In the genomic region with DNA sequence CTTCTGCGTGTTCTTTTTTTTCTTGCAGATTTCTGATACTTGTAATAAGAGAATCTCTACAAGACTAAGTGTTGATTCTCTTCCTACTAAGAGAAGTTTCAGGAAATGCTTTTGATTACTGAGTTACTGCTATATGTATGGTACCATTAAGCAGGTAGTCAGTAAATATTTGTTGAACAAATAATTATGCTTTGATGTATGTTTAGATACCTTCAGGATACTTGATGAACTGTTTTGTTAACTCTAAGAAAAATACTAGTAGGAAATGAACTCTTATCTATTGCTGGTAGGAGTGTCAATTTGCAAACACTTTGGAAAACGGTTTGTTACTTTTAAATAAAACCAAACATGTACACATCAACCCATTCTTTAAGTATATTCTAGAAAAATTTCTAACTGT, we compare ENCODE assay signal across 1 cellular context.
TF ChIP-seq lines count a peak whose summit lies in the region.

No MANE protein-coding gene starts in this region.

TF ChIP-seq in HepG2, 621 proteins besides CTCF, POLR2A, EP300 and RAD21 (continued from another document):
- TF ChIP-seq JUND (CRISPR knock-in tag; IDR thresholded peaks at IDR 0.05) (no peak), ELF3 (CRISPR knock-in tag; IDR thresholded peaks at IDR 0.05) (peak; percentile 87), ARID3A (IDR thresholded peaks at IDR 0.05; ENCODE audit: low read depth, low read length) (0 out of 2 replicates have a peak, but pooled peaks have one; percentile 15), ZNF710 (CRISPR knock-in tag; IDR thresholded peaks at IDR 0.05; ENCODE audit: borderline replicate concordance) (no peak), FOXA1 (IDR thresholded peaks at IDR 0.05) (peak; percentile 67), FOXA1 (CRISPR knock-in tag; IDR thresholded peaks at IDR 0.05) (peak; percentile 67), HHEX (CRISPR knock-in tag; IDR thresholded peaks at IDR 0.05) (peak; percentile 89), SOX13 (IDR thresholded peaks at IDR 0.05) (no peak), SOX13 (CRISPR knock-in tag; conservative IDR thresholded peaks at IDR 0.05 in 1 of 2, IDR thresholded peaks at IDR 0.05 in 1 of 2) (peak in 1 of 2 experiments; percentile 66; a peak in 2 of 4 replicates), KMT2B (CRISPR knock-in tag; IDR thresholded peaks at IDR 0.05) (no peak), ZNF781 (CRISPR knock-in tag; IDR thresholded peaks at IDR 0.05; ENCODE audit: borderline replicate concordance, not compliant biosample characterization) (no peak), PRMT3 (CRISPR knock-in tag; IDR thresholded peaks at IDR 0.05; ENCODE audit: borderline replicate concordance, low read depth) (no peak), MED8 (CRISPR knock-in tag; IDR thresholded peaks at IDR 0.05; ENCODE audit: insufficient replicate concordance) (no peak), ZNF772 (CRISPR knock-in tag; IDR thresholded peaks at IDR 0.05) (no peak), MIXL1 (CRISPR knock-in tag; IDR thresholded peaks at IDR 0.05) (peak; percentile 96), NFIC (IDR thresholded peaks at IDR 0.05; ENCODE audit: low read length) (peak; percentile 88; the same call in 1 of the 2 replicates), ZFP36 (IDR thresholded peaks at IDR 0.05; ENCODE audit: borderline replicate concordance, low read depth, low read length, partially characterized antibody) (peak; percentile 35), ZNF549 (CRISPR knock-in tag; IDR thresholded peaks at IDR 0.05) (no peak), SOX6 (IDR thresholded peaks at IDR 0.05) (no peak), SOX6 (CRISPR knock-in tag; IDR thresholded peaks at IDR 0.05) (peak; percentile 34; the same call in 1 of the 2 replicates), HMG20A (CRISPR knock-in tag; IDR thresholded peaks at IDR 0.05; ENCODE audit: borderline replicate concordance) (peak; percentile 87; the same call in 1 of the 2 replicates), ELF4 (CRISPR knock-in tag; IDR thresholded peaks at IDR 0.05; ENCODE audit: borderline replicate concordance) (no peak), ZNF672 (CRISPR knock-in tag; IDR thresholded peaks at IDR 0.05) (no peak), ISL2 (CRISPR knock-in tag; IDR thresholded peaks at IDR 0.05) (peak; percentile 78), KLF16 (CRISPR knock-in tag; IDR thresholded peaks at IDR 0.05) (peak in 1 of 2 experiments; percentile 39; a peak in 1 of 4 replicates), ZNF713 (CRISPR knock-in tag; IDR thresholded peaks at IDR 0.05) (no peak), ZBTB3 (CRISPR knock-in tag; IDR thresholded peaks at IDR 0.05; ENCODE audit: borderline replicate concordance, low read depth) (no peak), KMT2A (CRISPR knock-in tag; IDR thresholded peaks at IDR 0.05) (no peak), MXD4 (CRISPR knock-in tag; IDR thresholded peaks at IDR 0.05) (no peak), ZNF660 (CRISPR knock-in tag; IDR thresholded peaks at IDR 0.05; ENCODE audit: borderline replicate concordance, low read depth) (no peak), FOXA3 (CRISPR knock-in tag; IDR thresholded peaks at IDR 0.05) (peak; percentile 96), ATF5 (CRISPR knock-in tag; IDR thresholded peaks at IDR 0.05; ENCODE audit: low read depth) (no peak), ZBTB33 (CRISPR knock-in tag; IDR thresholded peaks at IDR 0.05) (no peak), ZNF34 (CRISPR knock-in tag; IDR thresholded peaks at IDR 0.05; ENCODE audit: borderline replicate concordance) (no peak), ZIK1 (CRISPR knock-in tag; IDR thresholded peaks at IDR 0.05; ENCODE audit: borderline replicate concordance, low read depth) (no peak), TCF7 (IDR thresholded peaks at IDR 0.05; ENCODE audit: low read depth) (peak; percentile 84), TSC22D2 (CRISPR knock-in tag; IDR thresholded peaks at IDR 0.05; ENCODE audit: borderline replicate concordance) (no peak), TCF7L2 (IDR thresholded peaks at IDR 0.05; ENCODE audit: low read depth, low read length) (peak; percentile 41; the same call in 1 of the 2 replicates), REXO4 (CRISPR knock-in tag; IDR thresholded peaks at IDR 0.05; ENCODE audit: borderline replicate concordance) (no peak), CEBPG (CRISPR knock-in tag; IDR thresholded peaks at IDR 0.05) (no peak; the same call in 1 of the 2 replicates), NKX3-1 (CRISPR knock-in tag; IDR thresholded peaks at IDR 0.05) (peak; percentile 69), GATA4 (IDR thresholded peaks at IDR 0.05; ENCODE audit: borderline replicate concordance, low read depth) (peak; percentile 49; the same call in 1 of the 2 replicates)
- TF ChIP-seq, protein P1, sequence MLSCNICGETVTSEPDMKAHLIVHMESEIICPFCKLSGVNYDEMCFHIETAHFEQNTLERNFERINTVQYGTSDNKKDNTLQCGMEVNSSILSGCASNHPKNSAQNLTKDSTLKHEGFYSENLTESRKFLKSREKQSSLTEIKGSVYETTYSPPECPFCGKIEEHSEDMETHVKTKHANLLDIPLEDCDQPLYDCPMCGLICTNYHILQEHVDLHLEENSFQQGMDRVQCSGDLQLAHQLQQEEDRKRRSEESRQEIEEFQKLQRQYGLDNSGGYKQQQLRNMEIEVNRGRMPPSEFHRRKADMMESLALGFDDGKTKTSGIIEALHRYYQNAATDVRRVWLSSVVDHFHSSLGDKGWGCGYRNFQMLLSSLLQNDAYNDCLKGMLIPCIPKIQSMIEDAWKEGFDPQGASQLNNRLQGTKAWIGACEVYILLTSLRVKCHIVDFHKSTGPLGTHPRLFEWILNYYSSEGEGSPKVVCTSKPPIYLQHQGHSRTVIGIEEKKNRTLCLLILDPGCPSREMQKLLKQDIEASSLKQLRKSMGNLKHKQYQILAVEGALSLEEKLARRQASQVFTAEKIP (CRISPR knock-in tag; IDR thresholded peaks at IDR 0.05; ENCODE audit: borderline replicate concordance): no peak
- TF ChIP-seq, protein P2, sequence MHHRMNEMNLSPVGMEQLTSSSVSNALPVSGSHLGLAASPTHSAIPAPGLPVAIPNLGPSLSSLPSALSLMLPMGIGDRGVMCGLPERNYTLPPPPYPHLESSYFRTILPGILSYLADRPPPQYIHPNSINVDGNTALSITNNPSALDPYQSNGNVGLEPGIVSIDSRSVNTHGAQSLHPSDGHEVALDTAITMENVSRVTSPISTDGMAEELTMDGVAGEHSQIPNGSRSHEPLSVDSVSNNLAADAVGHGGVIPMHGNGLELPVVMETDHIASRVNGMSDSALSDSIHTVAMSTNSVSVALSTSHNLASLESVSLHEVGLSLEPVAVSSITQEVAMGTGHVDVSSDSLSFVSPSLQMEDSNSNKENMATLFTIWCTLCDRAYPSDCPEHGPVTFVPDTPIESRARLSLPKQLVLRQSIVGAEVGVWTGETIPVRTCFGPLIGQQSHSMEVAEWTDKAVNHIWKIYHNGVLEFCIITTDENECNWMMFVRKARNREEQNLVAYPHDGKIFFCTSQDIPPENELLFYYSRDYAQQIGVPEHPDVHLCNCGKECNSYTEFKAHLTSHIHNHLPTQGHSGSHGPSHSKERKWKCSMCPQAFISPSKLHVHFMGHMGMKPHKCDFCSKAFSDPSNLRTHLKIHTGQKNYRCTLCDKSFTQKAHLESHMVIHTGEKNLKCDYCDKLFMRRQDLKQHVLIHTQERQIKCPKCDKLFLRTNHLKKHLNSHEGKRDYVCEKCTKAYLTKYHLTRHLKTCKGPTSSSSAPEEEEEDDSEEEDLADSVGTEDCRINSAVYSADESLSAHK (CRISPR knock-in tag; IDR thresholded peaks at IDR 0.05; ENCODE audit: borderline replicate concordance): no peak
- TF ChIP-seq, protein P3, sequence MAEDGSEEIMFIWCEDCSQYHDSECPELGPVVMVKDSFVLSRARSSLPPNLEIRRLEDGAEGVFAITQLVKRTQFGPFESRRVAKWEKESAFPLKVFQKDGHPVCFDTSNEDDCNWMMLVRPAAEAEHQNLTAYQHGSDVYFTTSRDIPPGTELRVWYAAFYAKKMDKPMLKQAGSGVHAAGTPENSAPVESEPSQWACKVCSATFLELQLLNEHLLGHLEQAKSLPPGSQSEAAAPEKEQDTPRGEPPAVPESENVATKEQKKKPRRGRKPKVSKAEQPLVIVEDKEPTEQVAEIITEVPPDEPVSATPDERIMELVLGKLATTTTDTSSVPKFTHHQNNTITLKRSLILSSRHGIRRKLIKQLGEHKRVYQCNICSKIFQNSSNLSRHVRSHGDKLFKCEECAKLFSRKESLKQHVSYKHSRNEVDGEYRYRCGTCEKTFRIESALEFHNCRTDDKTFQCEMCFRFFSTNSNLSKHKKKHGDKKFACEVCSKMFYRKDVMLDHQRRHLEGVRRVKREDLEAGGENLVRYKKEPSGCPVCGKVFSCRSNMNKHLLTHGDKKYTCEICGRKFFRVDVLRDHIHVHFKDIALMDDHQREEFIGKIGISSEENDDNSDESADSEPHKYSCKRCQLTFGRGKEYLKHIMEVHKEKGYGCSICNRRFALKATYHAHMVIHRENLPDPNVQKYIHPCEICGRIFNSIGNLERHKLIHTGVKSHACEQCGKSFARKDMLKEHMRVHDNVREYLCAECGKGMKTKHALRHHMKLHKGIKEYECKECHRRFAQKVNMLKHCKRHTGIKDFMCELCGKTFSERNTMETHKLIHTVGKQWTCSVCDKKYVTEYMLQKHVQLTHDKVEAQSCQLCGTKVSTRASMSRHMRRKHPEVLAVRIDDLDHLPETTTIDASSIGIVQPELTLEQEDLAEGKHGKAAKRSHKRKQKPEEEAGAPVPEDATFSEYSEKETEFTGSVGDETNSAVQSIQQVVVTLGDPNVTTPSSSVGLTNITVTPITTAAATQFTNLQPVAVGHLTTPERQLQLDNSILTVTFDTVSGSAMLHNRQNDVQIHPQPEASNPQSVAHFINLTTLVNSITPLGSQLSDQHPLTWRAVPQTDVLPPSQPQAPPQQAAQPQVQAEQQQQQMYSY (CRISPR knock-in tag; IDR thresholded peaks at IDR 0.05): no peak
- TF ChIP-seq, protein P4, sequence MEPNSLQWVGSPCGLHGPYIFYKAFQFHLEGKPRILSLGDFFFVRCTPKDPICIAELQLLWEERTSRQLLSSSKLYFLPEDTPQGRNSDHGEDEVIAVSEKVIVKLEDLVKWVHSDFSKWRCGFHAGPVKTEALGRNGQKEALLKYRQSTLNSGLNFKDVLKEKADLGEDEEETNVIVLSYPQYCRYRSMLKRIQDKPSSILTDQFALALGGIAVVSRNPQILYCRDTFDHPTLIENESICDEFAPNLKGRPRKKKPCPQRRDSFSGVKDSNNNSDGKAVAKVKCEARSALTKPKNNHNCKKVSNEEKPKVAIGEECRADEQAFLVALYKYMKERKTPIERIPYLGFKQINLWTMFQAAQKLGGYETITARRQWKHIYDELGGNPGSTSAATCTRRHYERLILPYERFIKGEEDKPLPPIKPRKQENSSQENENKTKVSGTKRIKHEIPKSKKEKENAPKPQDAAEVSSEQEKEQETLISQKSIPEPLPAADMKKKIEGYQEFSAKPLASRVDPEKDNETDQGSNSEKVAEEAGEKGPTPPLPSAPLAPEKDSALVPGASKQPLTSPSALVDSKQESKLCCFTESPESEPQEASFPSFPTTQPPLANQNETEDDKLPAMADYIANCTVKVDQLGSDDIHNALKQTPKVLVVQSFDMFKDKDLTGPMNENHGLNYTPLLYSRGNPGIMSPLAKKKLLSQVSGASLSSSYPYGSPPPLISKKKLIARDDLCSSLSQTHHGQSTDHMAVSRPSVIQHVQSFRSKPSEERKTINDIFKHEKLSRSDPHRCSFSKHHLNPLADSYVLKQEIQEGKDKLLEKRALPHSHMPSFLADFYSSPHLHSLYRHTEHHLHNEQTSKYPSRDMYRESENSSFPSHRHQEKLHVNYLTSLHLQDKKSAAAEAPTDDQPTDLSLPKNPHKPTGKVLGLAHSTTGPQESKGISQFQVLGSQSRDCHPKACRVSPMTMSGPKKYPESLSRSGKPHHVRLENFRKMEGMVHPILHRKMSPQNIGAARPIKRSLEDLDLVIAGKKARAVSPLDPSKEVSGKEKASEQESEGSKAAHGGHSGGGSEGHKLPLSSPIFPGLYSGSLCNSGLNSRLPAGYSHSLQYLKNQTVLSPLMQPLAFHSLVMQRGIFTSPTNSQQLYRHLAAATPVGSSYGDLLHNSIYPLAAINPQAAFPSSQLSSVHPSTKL (CRISPR knock-in tag; IDR thresholded peaks at IDR 0.05): peak; percentile 93
